ENCODE assay signal across 21 cellular contexts in genomic region chr22:19832476-19833108, GRCh38. TPM values are rescaled to one million over a fixed set of nuclear protein-coding genes. Genes with fewer than 3 reads are reported as not detected.
A peak's percentile ranks its signal among the peaks of the same experiment; 100 is the strongest.
DNase-seq lines count a peak whose midpoint lies in the region; ATAC-seq, FAIRE-seq and TF ChIP-seq lines count a peak whose summit lies in the region.
"Had no signal": no experiment of that assay in that cellular context is flagged by ENCODE, and none has a peak within 500 bp of the region (broad histone marks: within the 10 kb centered on the region; RNA-seq: fewer than 3 reads in every experiment).

No MANE protein-coding gene starts in this region.

- no peaks in the 10 kb centered on the region for H4K20me1 ChIP-seq in GM12878 (ENCODE audit: control insufficient read depth, insufficient read depth)
- H4K20me1 ChIP-seq in HepG2 (ENCODE audit: insufficient read depth, low read length), result no peaks in the 10 kb centered on the region

- no peak overlapping the region for H3K4me3 Mint-ChIP-seq in activated CD8-positive, alpha-beta T cell treated with anti-CD3 and anti-CD28 coated beads, Interleukin-2, amount 10 ng/mL, durations not matched to agents 7 days and 5 days
- H3K4me3 Mint-ChIP-seq: type B pancreatic cell had no signal

- in situ Hi-C loops in GM12878 (cut with MboI), result no loop called here
- in situ Hi-C loops in HepG2 (cut with HindIII; ENCODE audit: extremely low pct_ligation_motif_present, low pct_unique_long_range_greater_than_20kb), result no loop called here

- ATAC-seq in GM12878 (peak; percentile 45; the same call in 2 of the 3 replicates), HG03045 (IDR thresholded peaks at IDR 0.05; ENCODE audit: unreplicated experiment) (no peak), HepG2 (no peak)
- no peak for ATAC-seq in activated CD8-positive, alpha-beta T cell treated with anti-CD3 and anti-CD28 coated beads, Interleukin-2, amount 10 ng/mL, durations not matched to agents 7 days and 5 days
- ATAC-seq: esophagus mucosa, HCT116, Panc1 had no signal

- TF ChIP-seq POLR2A in GM12878 (IDR thresholded peaks at IDR 0.05; ENCODE audit: low read depth, low read length), result no peak
- TF ChIP-seq POLR2A in HepG2 (IDR thresholded peaks at IDR 0.05; ENCODE audit: insufficient read depth in 1 of 2, low read depth in 2 of 2, low read length in 2 of 2), result no peak

- peaks cover 6% of the 10 kb centered on the region for H3K4me1 Mint-ChIP-seq in activated CD8-positive, alpha-beta T cell treated with anti-CD3 and anti-CD28 coated beads, Interleukin-2, amount 10 ng/mL, durations not matched to agents 7 days and 5 days (ENCODE audit: low read depth)

- H3K36me3 Mint-ChIP-seq in activated CD8-positive, alpha-beta T cell treated with anti-CD3 and anti-CD28 coated beads, Interleukin-2, amount 10 ng/mL, durations not matched to agents 7 days and 5 days (ENCODE audit: low read depth), result peaks cover 1% of the 10 kb centered on the region

- TF ChIP-seq EP300 in GM12878 (IDR thresholded peaks at IDR 0.05; ENCODE audit: borderline replicate concordance in 1 of 2, control insufficient read depth in 1 of 2, low read depth in 2 of 2, low read length in 2 of 2), result no peak
- TF ChIP-seq EP300 in HepG2 (IDR thresholded peaks at IDR 0.05; ENCODE audit: low read depth in 2 of 2, low read length in 2 of 2), result no peak
- no peak for TF ChIP-seq EP300 in HepG2 (CRISPR knock-in tag; IDR thresholded peaks at IDR 0.05; ENCODE audit: borderline replicate concordance)

- TF ChIP-seq RAD21 in GM12878 (IDR thresholded peaks at IDR 0.05; ENCODE audit: insufficient read depth, low read depth, low read length), result no peak
- no peak for TF ChIP-seq RAD21 in HepG2 (CRISPR knock-in tag; IDR thresholded peaks at IDR 0.05)

- H2AFZ ChIP-seq in GM12878 (ENCODE audit: control insufficient read depth, low read depth, low read length), result peak overlapping the region; percentile 12; the same call in 1 of the 2 replicates
- H2AFZ ChIP-seq in HepG2 (ENCODE audit: low read length), result no peak overlapping the region

- intact Hi-C loops in GM12878 (cut with micrococcal nuclease; ENCODE audit: unreplicated experiment) (no loop called here), HepG2 (cut with micrococcal nuclease; ENCODE audit: unreplicated experiment) (no loop called here)

- H3K9me3 Mint-ChIP-seq in activated CD8-positive, alpha-beta T cell treated with anti-CD3 and anti-CD28 coated beads, Interleukin-2, amount 10 ng/mL, durations not matched to agents 7 days and 5 days (ENCODE audit: insufficient read depth), result no peaks in the 10 kb centered on the region
- H3K9me3 Mint-ChIP-seq: type B pancreatic cell had no signal

- H3K4me1 ChIP-seq in GM12878 (ENCODE audit: control insufficient read depth, insufficient read depth, low read length) (peaks cover 6% of the 10 kb centered on the region), HepG2 (ENCODE audit: insufficient read depth, low read length) (peaks cover 4% of the 10 kb centered on the region)

- CTCF ChIA-PET in GM12878 (lab: Yijun Ruan, JAX), result interaction anchor here (0.8 to 1.9 kb wide), 4 partner anchors 23 to 78 kb away, joined by 3 to 5 read pairs (median 3); no protein-coding TSS in a partner anchor
- CTCF ChIA-PET in activated CD8-positive, alpha-beta T cell treated with anti-CD3 and anti-CD28 coated beads, Interleukin-2, amount 10 ng/mL, durations not matched to agents 7 days and 5 days (lab: Charles Lee), result interaction anchor here (0.8 to 1.3 kb wide), 5 partner anchors 12 to 103 kb away, joined by 3 to 8 read pairs (median 3); no protein-coding TSS in a partner anchor
- CTCF ChIA-PET in HepG2 (lab: Yijun Ruan, JAX; ENCODE audit: low intra/inter-chr PET ratio, low total read pairs), result no interaction called here

- 18% methylated on average over 7 of the region's 7 CpGs for WGBS in GM12878 (ENCODE audit: insufficient coverage, insufficient replicate concordance, low lambda C conversion rate, missing lambda C conversion rate)
- WGBS in HepG2 (ENCODE audit: low lambda C conversion rate), result 97% methylated on average over 7 of the region's 7 CpGs

- TF ChIP-seq CTCF in GM12878 (IDR thresholded peaks at IDR 0.05 in 2 of 3, conservative IDR thresholded peaks at IDR 0.05 in 1 of 3; ENCODE audit: control insufficient read depth in 2 of 3, extremely low read depth in 1 of 3, insufficient read depth in 1 of 3, low read depth in 3 of 3, low read length in 3 of 3), result no peak
- no peak for TF ChIP-seq CTCF in HepG2 (CRISPR knock-in tag; IDR thresholded peaks at IDR 0.05)

- H3K27me3 ChIP-seq in GM12878 (replicated peaks in 1 of 2; ENCODE audit: control insufficient read depth in 2 of 2, insufficient read depth in 2 of 2, low read length in 1 of 2) (no peaks in the 10 kb centered on the region), HepG2 (ENCODE audit: control insufficient read depth in 1 of 2, insufficient read depth in 2 of 2, low read length in 2 of 2) (no peaks in the 10 kb centered on the region)
- H3K27me3 ChIP-seq: spleen had no signal

- no peak overlapping the region for H3K4me3 ChIP-seq in GM12878
- no peak overlapping the region for H3K4me3 ChIP-seq in HepG2 (replicated peaks in 1 of 3; ENCODE audit: insufficient read depth in 1 of 3, low read depth in 2 of 3, low read length in 3 of 3)
- H3K4me3 ChIP-seq: spleen had no signal

- H3K79me2 ChIP-seq in GM12878 (ENCODE audit: control insufficient read depth, insufficient read depth, low read length) (no peaks in the 10 kb centered on the region), HepG2 (ENCODE audit: insufficient read depth, low read length) (no peaks in the 10 kb centered on the region)

- H3K27me3 Mint-ChIP-seq in activated CD8-positive, alpha-beta T cell treated with anti-CD3 and anti-CD28 coated beads, Interleukin-2, amount 10 ng/mL, durations not matched to agents 7 days and 5 days (ENCODE audit: low read depth), result no peaks in the 10 kb centered on the region
- H3K27me3 Mint-ChIP-seq: type B pancreatic cell had no signal

- RAD21 ChIA-PET in GM12878 (lab: Charles Lee; ENCODE audit: unreplicated experiment), result interaction anchor here (1.1 to 1.2 kb wide), 2 partner anchors 60 to 77 kb away, joined by 3 read pairs; no protein-coding TSS in a partner anchor

- no peaks in the 10 kb centered on the region for H3K9me3 ChIP-seq in KOPT-K1 (ENCODE audit: insufficient read depth, low read length, poor library complexity, severe bottlenecking)
- H3K9me3 ChIP-seq in GM12878 (replicated peaks; ENCODE audit: control insufficient read depth, insufficient read depth, low read length), result no peaks in the 10 kb centered on the region
- no peaks in the 10 kb centered on the region for H3K9me3 ChIP-seq in HepG2 (ENCODE audit: low read length)
- H3K9me3 ChIP-seq: spleen had no signal

- H3K4me2 ChIP-seq in GM12878 (ENCODE audit: control insufficient read depth, insufficient read depth) (peak overlapping the region; percentile 17; the same call in 1 of the 2 replicates), HepG2 (ENCODE audit: low read depth, low read length) (no peak overlapping the region)

- H3K27ac Mint-ChIP-seq in activated CD8-positive, alpha-beta T cell treated with anti-CD3 and anti-CD28 coated beads, Interleukin-2, amount 10 ng/mL, durations not matched to agents 7 days and 5 days, result no peak overlapping the region
- H3K27ac Mint-ChIP-seq: type B pancreatic cell had no signal

- DNase-seq in GM03348 (ENCODE audit: low spot score) (peak; percentile 25), GM12878 (ENCODE audit: low read depth, low spot score) (no peak), RKO (ENCODE audit: low spot score) (no peak), HepG2 (ENCODE audit: low spot score) (no peak)
- DNase-seq in stimulated activated CD8-positive, alpha-beta memory T cell treated with anti-CD3 and anti-CD28 coated beads, Interleukin-4, amount 100 ng/mL, for 48 hours, result peak; percentile 9
- no peak for DNase-seq in activated CD8-positive, alpha-beta T cell treated with anti-CD3 and anti-CD28 coated beads, Interleukin-2, amount 10 ng/mL, durations not matched to agents 7 days and 5 days
- DNase-seq: activated CD4-positive, alpha-beta T cell treated with anti-CD3 and anti-CD28 coated beads, Interleukin-2, amount 50 U/mL, for 4 hours; DMS79 treated with DMSO at 0.1 percent for 48 hours; glutamatergic neuron; NCI-H2107; NCI-H526; spleen; stimulated activated naive CD4-positive, alpha-beta T cell had no signal

- H3K27ac ChIP-seq in KOPT-K1 (ENCODE audit: low read depth, low read length, poor library complexity, severe bottlenecking) (peak overlapping the region; percentile 26), GM12878 (ENCODE audit: control insufficient read depth, insufficient read depth) (no peak overlapping the region), HepG2 (ENCODE audit: extremely low read length, insufficient read depth, low read length) (no peak overlapping the region)
- H3K27ac ChIP-seq: C4-2B had no signal

- FAIRE-seq in GM12878 (lab: Jason Lieb, UNC) (peak; percentile 54), HepG2 (lab: Jason Lieb, UNC) (no peak)
- FAIRE-seq: bronchial epithelial cell had no signal

- BruUV-seq in GM12878 (replicated peaks; lab: Mats Ljungman, UMichigan), result no TSS peak
- BruUV-seq in HepG2 (replicated peaks; lab: Mats Ljungman, UMichigan), result no TSS peak

- SMC1A ChIA-PET in GM12878 (lab: Charles Lee; ENCODE audit: uncharacterized antibody, unreplicated experiment), result interaction anchor here (1.2 to 1.5 kb wide), 3 partner anchors 19 to 59 kb away, joined by 3 to 6 read pairs (median 3); no protein-coding TSS in a partner anchor

- H3K36me3 ChIP-seq in KOPT-K1 (ENCODE audit: insufficient read depth, low read length), result no peaks in the 10 kb centered on the region
- no peaks in the 10 kb centered on the region for H3K36me3 ChIP-seq in GM12878 (ENCODE audit: control insufficient read depth in 2 of 2, insufficient read depth in 2 of 2, low read length in 1 of 2)
- no peaks in the 10 kb centered on the region for H3K36me3 ChIP-seq in HepG2 (replicated peaks in 1 of 2; ENCODE audit: control insufficient read depth in 1 of 2, insufficient read depth in 2 of 2, low read length in 2 of 2)
- H3K36me3 ChIP-seq: spleen had no signal

- POLR2A ChIA-PET in GM12878 (lab: Charles Lee) (no interaction called here), HepG2 (lab: Yijun Ruan, JAX) (interaction anchor here (1.4 kb wide), 1 partner anchor 8 kb away, joined by 3 read pairs; no protein-coding TSS in a partner anchor)
- POLR2A ChIA-PET in activated CD8-positive, alpha-beta T cell treated with anti-CD3 and anti-CD28 coated beads, Interleukin-2, amount 10 ng/mL, durations not matched to agents 7 days and 5 days (lab: Charles Lee), result interaction anchor here (0.8 kb wide), 1 partner anchor 9 kb away, joined by 5 read pairs; no protein-coding TSS in a partner anchor

- H3K9ac ChIP-seq in GM12878 (ENCODE audit: control insufficient read depth, insufficient read depth, low read length) (peak overlapping the region; percentile 27; the same call in 1 of the 2 replicates), HepG2 (ENCODE audit: insufficient read depth, low read depth, low read length) (no peak overlapping the region)

RNA-seq across cellular contexts. Expression of gene GNB1L, which starts 22.1 kb away (rescaled TPM):
- 3.6 and 3.8 TPM in 2 replicates for total RNA-seq in GM12878 (2013; cell fraction: nucleolus; rRNA removed)
- 13.8 and 19.4 TPM in 2 replicates for total RNA-seq in GM12878 (2014; rRNA removed)
- total RNA-seq in GM12878 (2014; rRNA removed; fragmentation: Illumina TruSeq; extraction: Trizol), result 0.83 and 2.1 TPM in 2 replicates
- 12.6 and 13.4 TPM in 2 replicates for total RNA-seq in GM12878 (2021)
- polyA plus RNA-seq in GM12878 (2011; ENCODE audit: low read depth), result 1.3 TPM
- polyA plus RNA-seq in GM12878 (2011; rRNA removed), result 1.2 and 3.0 TPM in 2 replicates
- 4.8 and 8.8 TPM in 2 replicates for polyA plus RNA-seq in GM12878 (2011; cell fraction: cytosol; rRNA removed)
- polyA plus RNA-seq in GM12878 (2011; cell fraction: nucleus; rRNA removed), result 10.3 and 13.4 TPM in 2 replicates
- 5.3 and 7.3 TPM in 2 replicates for polyA plus RNA-seq in GM12878 (2012)
- 0.03 and 0.37 TPM in 2 replicates for polyA plus RNA-seq in GM12878 (2014; fragmentation: Illumina TruSeq; extraction: Trizol)
- polyA plus RNA-seq in GM12878 (2014; fragmentation: Nextera tagmentation; extraction: Ambion mirVana), result under 1 TPM; 0.21 to 0.99 TPM
- 10.5 and 11.0 TPM in 2 replicates for polyA plus RNA-seq in GM12878 (2014; rRNA removed)
- 10 to 100 TPM; 15.4 to 17.3 TPM for polyA plus RNA-seq in GM12878 (2016; fragmentation: Nextera tagmentation; extraction: Ambion mirVana)
- 1.2 and 4.3 TPM in 2 replicates for polyA minus RNA-seq in GM12878 (2011; rRNA and poly(A)+ RNA removed)
- polyA minus RNA-seq in GM12878 (2011; cell fraction: cytosol; rRNA and poly(A)+ RNA removed), result 2.5 TPM in 2 replicates
- 1.2 and 2.5 TPM in 2 replicates for polyA minus RNA-seq in GM12878 (2011; cell fraction: nucleus; rRNA and poly(A)+ RNA removed)
- total RNA-seq in activated CD8-positive, alpha-beta T cell treated with anti-CD3 and anti-CD28 coated beads, Interleukin-2, amount 10 ng/mL, durations not matched to agents 7 days and 5 days, result 10 to 100 TPM in 1 of 2 experiments, 1 to 10 TPM in 1; 9.7 to 10.3 TPM
- 7.4 and 7.7 TPM in 2 replicates for total RNA-seq in HepG2 (2016; rRNA removed; fragmentation: Illumina TruSeq; extraction: Trizol)
- 2.1 and 3.2 TPM in 2 replicates for total RNA-seq in HepG2 (2016; cell fraction: cytosol; rRNA removed; fragmentation: Illumina TruSeq; extraction: Trizol; ENCODE audit: low read depth)
- 7.8 and 8.7 TPM in 2 replicates for total RNA-seq in HepG2 (2016; cell fraction: insoluble cytoplasmic fraction; rRNA removed; fragmentation: Illumina TruSeq; extraction: Trizol)
- 4.1 and 4.4 TPM in 2 replicates for total RNA-seq in HepG2 (2016; cell fraction: membrane; rRNA removed; fragmentation: Illumina TruSeq; extraction: Trizol)
- 4.8 and 5.3 TPM in 2 replicates for total RNA-seq in HepG2 (2016; cell fraction: nucleus; rRNA removed; fragmentation: Illumina TruSeq; extraction: Trizol)
- 2.1 and 2.5 TPM in 2 replicates for polyA plus RNA-seq in HepG2 (2011; rRNA removed)
- 1.7 and 3.9 TPM in 2 replicates for polyA plus RNA-seq in HepG2 (2011; cell fraction: cytosol; rRNA removed)
- 4.7 and 6.8 TPM in 2 replicates for polyA plus RNA-seq in HepG2 (2011; cell fraction: nucleus; rRNA removed)
- 2.4 and 4.1 TPM in 2 replicates for polyA plus RNA-seq in HepG2 (2012)
- 1.7 and 2.3 TPM in 2 replicates for polyA plus RNA-seq in HepG2 (2016; cell fraction: cytosol; fragmentation: Illumina TruSeq; extraction: Trizol; ENCODE audit: low read depth)
- 5.9 and 6.5 TPM in 2 replicates for polyA plus RNA-seq in HepG2 (2016; cell fraction: insoluble cytoplasmic fraction; fragmentation: Illumina TruSeq; extraction: Trizol; ENCODE audit: low read depth)
- 2.8 and 3.1 TPM in 2 replicates for polyA plus RNA-seq in HepG2 (2016; cell fraction: membrane; fragmentation: Illumina TruSeq; extraction: Trizol; ENCODE audit: low read depth)
- polyA plus RNA-seq in HepG2 (2016; cell fraction: nucleus; fragmentation: Illumina TruSeq; extraction: Trizol; ENCODE audit: insufficient read depth, low read depth), result 4.2 and 7.0 TPM in 2 replicates
- 2.4 and 4.9 TPM in 2 replicates for polyA minus RNA-seq in HepG2 (2011; rRNA and poly(A)+ RNA removed; ENCODE audit: low replicate concordance)
- polyA minus RNA-seq in HepG2 (2011; cell fraction: cytosol; rRNA and poly(A)+ RNA removed), result 1.7 and 2.4 TPM in 2 replicates
- 0.75 and 1.8 TPM in 2 replicates for polyA minus RNA-seq in HepG2 (2011; cell fraction: nucleus; rRNA and poly(A)+ RNA removed)

RNA-seq across cellular contexts. Expression of gene RTL10, which starts 22.1 kb away (rescaled TPM):
- total RNA-seq in GM12878 (2013; cell fraction: nucleolus; rRNA removed), result 20.1 and 22.8 TPM in 2 replicates
- 10.9 and 12.0 TPM in 2 replicates for total RNA-seq in GM12878 (2014; rRNA removed)
- total RNA-seq in GM12878 (2014; rRNA removed; fragmentation: Illumina TruSeq; extraction: Trizol), result 5.1 and 5.9 TPM in 2 replicates
- total RNA-seq in GM12878 (2021), result 17.8 and 17.9 TPM in 2 replicates
- 6.4 TPM for polyA plus RNA-seq in GM12878 (2011; ENCODE audit: low read depth)
- 4.0 and 7.2 TPM in 2 replicates for polyA plus RNA-seq in GM12878 (2011; rRNA removed)
- 8.1 and 9.5 TPM in 2 replicates for polyA plus RNA-seq in GM12878 (2011; cell fraction: cytosol; rRNA removed)
- 17.0 and 18.2 TPM in 2 replicates for polyA plus RNA-seq in GM12878 (2011; cell fraction: nucleus; rRNA removed)
- polyA plus RNA-seq in GM12878 (2012), result 7.9 and 8.2 TPM in 2 replicates
- 7.0 and 9.6 TPM in 2 replicates for polyA plus RNA-seq in GM12878 (2014; fragmentation: Illumina TruSeq; extraction: Trizol)
- polyA plus RNA-seq in GM12878 (2014; fragmentation: Nextera tagmentation; extraction: Ambion mirVana), result 1 to 10 TPM; 5.3 to 7.3 TPM
- 10.8 and 11.1 TPM in 2 replicates for polyA plus RNA-seq in GM12878 (2014; rRNA removed)
- polyA plus RNA-seq in GM12878 (2016; fragmentation: Nextera tagmentation; extraction: Ambion mirVana), result 10 to 100 TPM; 13.8 to 18.1 TPM
- polyA minus RNA-seq in GM12878 (2011; rRNA and poly(A)+ RNA removed), result 11.6 and 13.2 TPM in 2 replicates
- 2.8 and 4.0 TPM in 2 replicates for polyA minus RNA-seq in GM12878 (2011; cell fraction: cytosol; rRNA and poly(A)+ RNA removed)
- 8.8 and 17.7 TPM in 2 replicates for polyA minus RNA-seq in GM12878 (2011; cell fraction: nucleus; rRNA and poly(A)+ RNA removed)
- total RNA-seq in activated CD8-positive, alpha-beta T cell treated with anti-CD3 and anti-CD28 coated beads, Interleukin-2, amount 10 ng/mL, durations not matched to agents 7 days and 5 days, result 10 to 100 TPM; 16.1 to 17.0 TPM
- total RNA-seq in HepG2 (2016; rRNA removed; fragmentation: Illumina TruSeq; extraction: Trizol), result 14.1 and 17.6 TPM in 2 replicates
- total RNA-seq in HepG2 (2016; cell fraction: cytosol; rRNA removed; fragmentation: Illumina TruSeq; extraction: Trizol; ENCODE audit: low read depth), result 2.4 and 2.6 TPM in 2 replicates
- total RNA-seq in HepG2 (2016; cell fraction: insoluble cytoplasmic fraction; rRNA removed; fragmentation: Illumina TruSeq; extraction: Trizol), result 10.3 and 13.8 TPM in 2 replicates
- 6.4 and 6.7 TPM in 2 replicates for total RNA-seq in HepG2 (2016; cell fraction: membrane; rRNA removed; fragmentation: Illumina TruSeq; extraction: Trizol)
- 15.1 and 15.3 TPM in 2 replicates for total RNA-seq in HepG2 (2016; cell fraction: nucleus; rRNA removed; fragmentation: Illumina TruSeq; extraction: Trizol)
- 15.8 and 18.2 TPM in 2 replicates for polyA plus RNA-seq in HepG2 (2011; rRNA removed)
- polyA plus RNA-seq in HepG2 (2011; cell fraction: cytosol; rRNA removed), result 8.3 and 9.5 TPM in 2 replicates
- 47.3 and 53.1 TPM in 2 replicates for polyA plus RNA-seq in HepG2 (2011; cell fraction: nucleus; rRNA removed)
- polyA plus RNA-seq in HepG2 (2012), result 11.3 and 11.9 TPM in 2 replicates
- polyA plus RNA-seq in HepG2 (2016; cell fraction: cytosol; fragmentation: Illumina TruSeq; extraction: Trizol; ENCODE audit: low read depth), result 1.3 and 1.5 TPM in 2 replicates
- 8.2 and 12.3 TPM in 2 replicates for polyA plus RNA-seq in HepG2 (2016; cell fraction: insoluble cytoplasmic fraction; fragmentation: Illumina TruSeq; extraction: Trizol; ENCODE audit: low read depth)
- polyA plus RNA-seq in HepG2 (2016; cell fraction: membrane; fragmentation: Illumina TruSeq; extraction: Trizol; ENCODE audit: low read depth), result 2.5 and 3.1 TPM in 2 replicates
- polyA plus RNA-seq in HepG2 (2016; cell fraction: nucleus; fragmentation: Illumina TruSeq; extraction: Trizol; ENCODE audit: insufficient read depth, low read depth), result 23.5 and 25.4 TPM in 2 replicates
- polyA minus RNA-seq in HepG2 (2011; rRNA and poly(A)+ RNA removed; ENCODE audit: low replicate concordance), result 46.0 and 112 TPM in 2 replicates
- polyA minus RNA-seq in HepG2 (2011; cell fraction: cytosol; rRNA and poly(A)+ RNA removed), result 8.4 and 10.0 TPM in 2 replicates
- polyA minus RNA-seq in HepG2 (2011; cell fraction: nucleus; rRNA and poly(A)+ RNA removed), result 21.9 and 23.7 TPM in 2 replicates

Comparison
In these comparisons a context has a peak if more than half of its experiments do, and no peak if none do; other contexts are left out.
1. DNase-seq: peak in GM03348 (single experiment) and stimulated activated CD8-positive, alpha-beta memory T cell treated with anti-CD3 and anti-CD28 coated beads, Interleukin-4, amount 100 ng/mL, for 48 hours (single experiment); none in GM12878 (single experiment), RKO (single experiment), activated CD8-positive, alpha-beta T cell treated with anti-CD3 and anti-CD28 coated beads, Interleukin-2, amount 10 ng/mL, durations not matched to agents 7 days and 5 days (single experiment) and HepG2 (single experiment).